Comparison of ENCODE assay signal across 16 cellular contexts in the genomic region with DNA sequence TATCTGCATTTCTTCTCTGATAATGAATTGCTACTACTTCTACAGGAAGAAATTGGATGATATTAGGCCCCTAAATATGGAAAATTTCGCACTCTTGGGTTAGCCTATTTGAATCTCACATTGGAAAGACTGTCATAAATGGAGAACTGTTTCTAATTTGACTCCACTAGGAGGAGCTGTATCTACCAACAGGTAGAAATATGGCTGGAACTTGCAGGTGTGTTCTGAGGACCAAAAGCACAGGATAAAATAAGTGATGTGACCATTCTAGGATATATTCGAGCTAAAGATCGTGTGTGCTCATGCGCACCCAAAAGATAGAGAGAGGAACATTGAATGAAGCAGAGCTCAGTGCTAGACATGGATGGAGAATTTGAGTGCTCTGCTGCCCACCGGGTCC. TPM values are rescaled to one million over a fixed set of nuclear protein-coding genes. Genes with fewer than 3 reads are reported as not detected.
A peak's percentile ranks its signal among the peaks of the same experiment; 100 is the strongest.
DNase-seq lines count a peak whose midpoint lies in the region; ATAC-seq and TF ChIP-seq lines count a peak whose summit lies in the region.
"Had no signal": no experiment of that assay in that cellular context is flagged by ENCODE, and none has a peak within 500 bp of the region (broad histone marks: within the 10 kb centered on the region; RNA-seq: fewer than 3 reads in every experiment).

No MANE protein-coding gene starts in this region.

- H3F3A ChIP-seq in DOHH2 (ENCODE audit: control insufficient read depth, insufficient read depth) (no peaks in the 10 kb centered on the region), GM23338 (replicated peaks; ENCODE audit: low read depth) (no peaks in the 10 kb centered on the region)

- H3K27ac ChIP-seq in DOHH2 (ENCODE audit: low read depth, low read length) (no peak overlapping the region), GM23338 (ENCODE audit: low read depth) (no peak overlapping the region), VCaP (no peak overlapping the region)
- H3K27ac ChIP-seq: ascending aorta, lower lobe of right lung had no signal

- H3K9me3 Mint-ChIP-seq in GM23338 = no peaks in the 10 kb centered on the region
- no peaks in the 10 kb centered on the region for H3K9me3 Mint-ChIP-seq in activated naive CD8-positive, alpha-beta T cell treated with anti-CD3 and anti-CD28 coated beads, Interleukin-2, amount 50 U/mL, for 24 hours
- H3K9me3 Mint-ChIP-seq: naive B cell, WTC11 had no signal

- H3K9me2 ChIP-seq in DOHH2 (replicated peaks; ENCODE audit: control insufficient read depth, low read length) = no peaks in the 10 kb centered on the region
- no peaks in the 10 kb centered on the region for H3K9me2 ChIP-seq in GM23338 (ENCODE audit: insufficient read depth)

- H3K4me3 ChIP-seq in DOHH2 (ENCODE audit: low read length) = no peak overlapping the region
- H3K4me3 ChIP-seq in GM23338 = no peak overlapping the region
- H3K4me3 ChIP-seq: ascending aorta, lower lobe of right lung had no signal

- peak; percentile 34 for TF ChIP-seq CTCF in DOHH2 (IDR thresholded peaks at IDR 0.05; ENCODE audit: low read depth, low read length, poor library complexity, severe bottlenecking)
- peak; percentile 35 to 36 for TF ChIP-seq CTCF in GM23338 (conservative IDR thresholded peaks at IDR 0.05; ENCODE audit: low read depth in 2 of 2)
- TF ChIP-seq CTCF in VCaP (conservative IDR thresholded peaks at IDR 0.05) = 0 out of 2 replicates have a peak, but pooled peaks have one; percentile 19
- no peak for TF ChIP-seq CTCF in omental fat pad (IDR thresholded peaks at IDR 0.05)

- no peaks in the 10 kb centered on the region for H3K36me3 Mint-ChIP-seq in GM23338 (ENCODE audit: low read depth)
- H3K36me3 Mint-ChIP-seq in activated naive CD8-positive, alpha-beta T cell treated with anti-CD3 and anti-CD28 coated beads, Interleukin-2, amount 50 U/mL, for 24 hours (ENCODE audit: low read depth) = no peaks in the 10 kb centered on the region
- H3K36me3 Mint-ChIP-seq: CD4-positive, CD25-positive, alpha-beta regulatory T cell; naive B cell; WTC11 had no signal

- H3K27ac Mint-ChIP-seq in GM23338 = no peak overlapping the region
- H3K27ac Mint-ChIP-seq in activated naive CD8-positive, alpha-beta T cell treated with anti-CD3 and anti-CD28 coated beads, Interleukin-2, amount 50 U/mL, for 24 hours = no peak overlapping the region
- H3K27ac Mint-ChIP-seq: CD4-positive, CD25-positive, alpha-beta regulatory T cell; naive B cell; WTC11 had no signal

- H3K9me3 ChIP-seq in DOHH2 (ENCODE audit: control insufficient read depth, insufficient read depth, low read length) = no peaks in the 10 kb centered on the region
- H3K9me3 ChIP-seq: ascending aorta, lower lobe of right lung had no signal

- H2AFZ ChIP-seq in GM23338 = no peak overlapping the region

- H3K4me2 ChIP-seq in DOHH2 (ENCODE audit: low read length) (no peak overlapping the region), GM23338 (no peak overlapping the region)

- ATAC-seq in GM23338 (no peak), omental fat pad (ENCODE audit: low FRiP score) (no peak)
- ATAC-seq in activated naive CD8-positive, alpha-beta T cell treated with anti-CD3 and anti-CD28 coated beads, Interleukin-2, amount 50 U/mL, for 24 hours = no peak
- ATAC-seq: lower lobe of right lung, WTC11 had no signal

- DNase-seq in GM23338 (ENCODE audit: low spot score) (peak; percentile 13), iris pigment epithelial cell (ENCODE audit: low read depth) (peak; percentile 2), omental fat pad (ENCODE audit: low spot score) (no peak), SIG-M5 treated with dmso at 0.1 percent for 504 hours (lab: John Stamatoyannopoulos, UW; ENCODE audit: unreplicated experiment) (no peak)
- DNase-seq in activated naive CD8-positive, alpha-beta T cell treated with anti-CD3 and anti-CD28 coated beads, Interleukin-2, amount 50 U/mL, for 24 hours = no peak
- DNase-seq: activated effector memory CD4-positive, alpha-beta T cell treated with anti-CD3 and anti-CD28 coated beads, Interleukin-2, amount 50 U/mL, for 16 hours; CD4-positive, CD25-positive, alpha-beta regulatory T cell; lower lobe of right lung; naive B cell had no signal

- H3K4me1 ChIP-seq in DOHH2 (ENCODE audit: control insufficient read depth, low read length) (peaks cover 4% of the 10 kb centered on the region; the same call in 1 of the 2 replicates), GM23338 (ENCODE audit: insufficient read depth) (no peaks in the 10 kb centered on the region)
- H3K4me1 ChIP-seq: ascending aorta, lower lobe of right lung had no signal

- H3K4me1 Mint-ChIP-seq in GM23338 = no peaks in the 10 kb centered on the region
- H3K4me1 Mint-ChIP-seq in activated naive CD8-positive, alpha-beta T cell treated with anti-CD3 and anti-CD28 coated beads, Interleukin-2, amount 50 U/mL, for 24 hours = peaks cover 9% of the 10 kb centered on the region
- H3K4me1 Mint-ChIP-seq: WTC11 had no signal

- H3K27me3 ChIP-seq in DOHH2 (ENCODE audit: control insufficient read depth, low read length) (no peaks in the 10 kb centered on the region), GM23338 (ENCODE audit: insufficient read depth) (no peaks in the 10 kb centered on the region)
- H3K27me3 ChIP-seq: ascending aorta had no signal

- H3K79me2 ChIP-seq in DOHH2 (ENCODE audit: control insufficient read depth, low read length) (peaks cover under 1% of the 10 kb centered on the region; the same call in 1 of the 2 replicates), GM23338 (replicated peaks; ENCODE audit: insufficient read depth) (no peaks in the 10 kb centered on the region)

- H3K36me3 ChIP-seq in DOHH2 (ENCODE audit: control insufficient read depth, low read length) (no peaks in the 10 kb centered on the region), GM23338 (ENCODE audit: insufficient read depth) (no peaks in the 10 kb centered on the region)
- H3K36me3 ChIP-seq: ascending aorta, lower lobe of right lung had no signal

- no peaks in the 10 kb centered on the region for H3K27me3 Mint-ChIP-seq in GM23338 (ENCODE audit: insufficient read depth, low read depth, poor library complexity)
- peaks cover 2% of the 10 kb centered on the region for H3K27me3 Mint-ChIP-seq in activated naive CD8-positive, alpha-beta T cell treated with anti-CD3 and anti-CD28 coated beads, Interleukin-2, amount 50 U/mL, for 24 hours

- no peaks in the 10 kb centered on the region for H4K20me1 ChIP-seq in DOHH2 (ENCODE audit: control insufficient read depth, insufficient read depth, low read depth, low read length)
- H4K20me1 ChIP-seq in GM23338 (replicated peaks; ENCODE audit: insufficient read depth) = no peaks in the 10 kb centered on the region

- no peak overlapping the region for H3K4me3 Mint-ChIP-seq in GM23338
- H3K4me3 Mint-ChIP-seq in activated naive CD8-positive, alpha-beta T cell treated with anti-CD3 and anti-CD28 coated beads, Interleukin-2, amount 50 U/mL, for 24 hours = no peak overlapping the region
- H3K4me3 Mint-ChIP-seq: WTC11 had no signal

TF ChIP-seq in GM23338, 12 proteins besides CTCF, POLR2A, EP300 and RAD21:
- TF ChIP-seq STAT1 (IDR thresholded peaks at IDR 0.05; ENCODE audit: unreplicated experiment) (no peak), JUNB (IDR thresholded peaks at IDR 0.05; ENCODE audit: unreplicated experiment) (no peak), ZNF331 (CRISPR knock-in tag; IDR thresholded peaks at IDR 0.05; ENCODE audit: low read depth) (no peak), NANOG (IDR thresholded peaks at IDR 0.05; ENCODE audit: borderline replicate concordance) (no peak), CREB1 (CRISPR knock-in tag; IDR thresholded peaks at IDR 0.05; ENCODE audit: low read depth) (no peak), POLR2AphosphoS5 (IDR thresholded peaks at IDR 0.05; ENCODE audit: low read depth) (no peak)
- TF ChIP-seq, protein P1, sequence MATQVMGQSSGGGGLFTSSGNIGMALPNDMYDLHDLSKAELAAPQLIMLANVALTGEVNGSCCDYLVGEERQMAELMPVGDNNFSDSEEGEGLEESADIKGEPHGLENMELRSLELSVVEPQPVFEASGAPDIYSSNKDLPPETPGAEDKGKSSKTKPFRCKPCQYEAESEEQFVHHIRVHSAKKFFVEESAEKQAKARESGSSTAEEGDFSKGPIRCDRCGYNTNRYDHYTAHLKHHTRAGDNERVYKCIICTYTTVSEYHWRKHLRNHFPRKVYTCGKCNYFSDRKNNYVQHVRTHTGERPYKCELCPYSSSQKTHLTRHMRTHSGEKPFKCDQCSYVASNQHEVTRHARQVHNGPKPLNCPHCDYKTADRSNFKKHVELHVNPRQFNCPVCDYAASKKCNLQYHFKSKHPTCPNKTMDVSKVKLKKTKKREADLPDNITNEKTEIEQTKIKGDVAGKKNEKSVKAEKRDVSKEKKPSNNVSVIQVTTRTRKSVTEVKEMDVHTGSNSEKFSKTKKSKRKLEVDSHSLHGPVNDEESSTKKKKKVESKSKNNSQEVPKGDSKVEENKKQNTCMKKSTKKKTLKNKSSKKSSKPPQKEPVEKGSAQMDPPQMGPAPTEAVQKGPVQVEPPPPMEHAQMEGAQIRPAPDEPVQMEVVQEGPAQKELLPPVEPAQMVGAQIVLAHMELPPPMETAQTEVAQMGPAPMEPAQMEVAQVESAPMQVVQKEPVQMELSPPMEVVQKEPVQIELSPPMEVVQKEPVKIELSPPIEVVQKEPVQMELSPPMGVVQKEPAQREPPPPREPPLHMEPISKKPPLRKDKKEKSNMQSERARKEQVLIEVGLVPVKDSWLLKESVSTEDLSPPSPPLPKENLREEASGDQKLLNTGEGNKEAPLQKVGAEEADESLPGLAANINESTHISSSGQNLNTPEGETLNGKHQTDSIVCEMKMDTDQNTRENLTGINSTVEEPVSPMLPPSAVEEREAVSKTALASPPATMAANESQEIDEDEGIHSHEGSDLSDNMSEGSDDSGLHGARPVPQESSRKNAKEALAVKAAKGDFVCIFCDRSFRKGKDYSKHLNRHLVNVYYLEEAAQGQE (IDR thresholded peaks at IDR 0.05; ENCODE audit: unreplicated experiment) = no peak
TF ChIP-seq in GM23338: peak in this region for 0.

RNA-seq across cellular contexts. Expression of gene NKAP, which starts 4.8 kb away (rescaled TPM):
- 4.8 and 6.8 TPM in 2 replicates for total RNA-seq in GM23338 (2014; rRNA removed; shearing (Covaris generic))
- 10.4 and 11.6 TPM in 2 replicates for polyA plus RNA-seq in GM23338 (2016; fragmentation: Nextera tagmentation; extraction: Ambion mirVana)
- 10 to 100 TPM in 1 of 4 donors, 1 to 10 TPM in 3; 3.1 to 10.7 (median 4.0) TPM for total RNA-seq in omental fat pad

RNA-seq across cellular contexts. Expression of gene AKAP14, which starts 52.7 kb away (rescaled TPM):
- total RNA-seq in GM23338 (2014; rRNA removed; shearing (Covaris generic)) = 2.5 TPM in 1 of 2 replicates, not detected in the other
- 3.3 and 5.7 TPM in 2 replicates for polyA plus RNA-seq in GM23338 (2016; fragmentation: Nextera tagmentation; extraction: Ambion mirVana)
- not detected for total RNA-seq in omental fat pad
- total RNA-seq: ascending aorta; CD4-positive, CD25-positive, alpha-beta regulatory T cell; fibroblast of lung; HT1080; pulmonary artery endothelial cell; WTC11 had no signal
- polyA plus RNA-seq: CD4-positive, CD25-positive, alpha-beta regulatory T cell; fibroblast of lung had no signal

Comparison
In these comparisons a context has a peak if more than half of its experiments do, and no peak if none do; other contexts are left out.
1. CTCF ChIP-seq: peak in DOHH2 (single experiment), GM23338 (2 of 2) and VCaP (single experiment); none in omental fat pad (0 of 3).
2. DNase-seq: peak in GM23338 (single experiment) and iris pigment epithelial cell (single experiment); none in omental fat pad (single experiment), SIG-M5 treated with dmso at 0.1 percent for 504 hours (single experiment) and activated naive CD8-positive, alpha-beta T cell treated with anti-CD3 and anti-CD28 coated beads, Interleukin-2, amount 50 U/mL, for 24 hours (single experiment).